20 cellular contexts compared by ENCODE assay signal in genomic region chr18:57923606-57924005, GRCh38.
DNase-seq lines count a peak whose midpoint lies in the region; ATAC-seq and TF ChIP-seq lines count a peak whose summit lies in the region.
"Had no signal": no experiment of that assay in that cellular context is flagged by ENCODE, and none has a peak within 500 bp of the region (broad histone marks: within the 10 kb centered on the region; RNA-seq: fewer than 3 reads in every experiment).

No MANE protein-coding gene starts in this region.

- H3K4me3 ChIP-seq in WERI-Rb-1 (ENCODE audit: low read depth, low read length) = no peak overlapping the region
- H3K4me3 ChIP-seq: GM23338, PC-9, SJSA1 had no signal

- no peak overlapping the region for H3K27ac ChIP-seq in WERI-Rb-1
- H3K27ac ChIP-seq: PC-9, SJSA1 had no signal

- peaks cover under 1% of the 10 kb centered on the region for H3K9me3 Mint-ChIP-seq in osteocyte (ENCODE audit: unreplicated experiment)
- H3K9me3 Mint-ChIP-seq: CD4-positive, alpha-beta T cell; GM23338; T-helper 2 cell treated with Interferon-gamma antibody and Interleukin-4, amounts not matched to agents 5 μg/mL and 100 μg/mL, for 36 hours had no signal

- peak; percentile 90 for DNase-seq in DMS 273 (lab: John Stamatoyannopoulos, UW; ENCODE audit: unreplicated experiment)
- peak; percentile 46 for DNase-seq in NCI-H1694 (lab: John Stamatoyannopoulos, UW)
- peak; percentile 23 for DNase-seq in WERI-Rb-1
- peak; percentile 69 for DNase-seq in osteocyte (ENCODE audit: extremely low spot score, unreplicated experiment)
- no peak for DNase-seq in glomerular visceral epithelial cell (ENCODE audit: extremely low spot score)
- DNase-seq: CD4-positive, alpha-beta T cell; DMS79 treated with DMSO at 0.1 percent for 48 hours; MM.1S; NCI-H1092 treated with DMSO at 0.1 percent for 48 hours; NCI-H1930; NCI-H526 treated with DMSO at 0.1 percent for 48 hours; PC-9; SW 1271 had no signal

- H3K4me3 Mint-ChIP-seq in osteocyte (ENCODE audit: unreplicated experiment) = no peak overlapping the region
- H3K4me3 Mint-ChIP-seq: B cell; CD4-positive, alpha-beta T cell; GM23338; T-helper 2 cell treated with Interferon-gamma antibody and Interleukin-4, amounts not matched to agents 5 μg/mL and 100 μg/mL, for 36 hours had no signal

- H3K27me3 Mint-ChIP-seq in osteocyte (ENCODE audit: unreplicated experiment) = peaks cover 2% of the 10 kb centered on the region
- H3K27me3 Mint-ChIP-seq: B cell had no signal

- no peaks in the 10 kb centered on the region for H3K27me3 ChIP-seq in WERI-Rb-1 (ENCODE audit: insufficient read depth, low read depth, severe bottlenecking)
- H3K27me3 ChIP-seq: SJSA1 had no signal

- peaks cover 15% of the 10 kb centered on the region for H3K4me1 Mint-ChIP-seq in osteocyte (ENCODE audit: unreplicated experiment)
- H3K4me1 Mint-ChIP-seq: B cell, GM23338 had no signal

- no peaks in the 10 kb centered on the region for H3K36me3 Mint-ChIP-seq in osteocyte (ENCODE audit: unreplicated experiment)

- no peaks in the 10 kb centered on the region for H3K36me3 ChIP-seq in WERI-Rb-1
- H3K36me3 ChIP-seq: SJSA1 had no signal

- H3K27ac Mint-ChIP-seq in osteocyte (ENCODE audit: unreplicated experiment) = no peak overlapping the region
- H3K27ac Mint-ChIP-seq: B cell; CD4-positive, alpha-beta T cell; GM23338; T-helper 2 cell treated with Interferon-gamma antibody and Interleukin-4, amounts not matched to agents 5 μg/mL and 100 μg/mL, for 36 hours had no signal

- no peak for ATAC-seq in HG03039 (IDR thresholded peaks at IDR 0.05; ENCODE audit: unreplicated experiment)
- no peak for ATAC-seq in HG03139 (IDR thresholded peaks at IDR 0.05; ENCODE audit: unreplicated experiment)
- ATAC-seq: GM23338, HCT116 had no signal

- H3K9me3 ChIP-seq in WERI-Rb-1 (ENCODE audit: severe bottlenecking) = peaks cover 14% of the 10 kb centered on the region
- H3K9me3 ChIP-seq: SJSA1 had no signal

- no peak for TF ChIP-seq CTCF in WERI-Rb-1 (IDR thresholded peaks at IDR 0.05; ENCODE audit: low read depth, low read length)
- TF ChIP-seq CTCF in osteocyte (IDR thresholded peaks at IDR 0.05) = no peak
